21 cellular contexts compared by ENCODE assay signal in genomic region chr3:88810455-88810854, GRCh38.
A peak's percentile ranks its signal among the peaks of the same experiment; 100 is the strongest.
DNase-seq lines count a peak whose midpoint lies in the region; ATAC-seq, FAIRE-seq and TF ChIP-seq lines count a peak whose summit lies in the region.
"Had no signal": no experiment of that assay in that cellular context is flagged by ENCODE, and none has a peak within 500 bp of the region (broad histone marks: within the 10 kb centered on the region; RNA-seq: fewer than 3 reads in every experiment).

No MANE protein-coding gene starts in this region.

- no peak for ATAC-seq in HG02852 (IDR thresholded peaks at IDR 0.05; ENCODE audit: unreplicated experiment)
- ATAC-seq: A549; CD8-positive, alpha-beta T cell; gastroesophageal sphincter; HCT116; sciatic nerve had no signal

- peak overlapping the region; percentile 78 for H3K27ac Mint-ChIP-seq in chondrocyte (ENCODE audit: unreplicated experiment)
- no peak overlapping the region for H3K27ac Mint-ChIP-seq in type B pancreatic cell
- H3K27ac Mint-ChIP-seq: CD8-positive, alpha-beta T cell; T-helper 1 cell treated with Interleukin-12 subunit alpha and Interleukin-12 subunit beta and Interleukin-4 antibody, amounts not matched to agents 30 μg/mL and 1 μg/mL, for 36 hours had no signal

- intact Hi-C loops in cardiac septum (cut with DNase I), result no loop called here

- H3K27me3 ChIP-seq in cardiac muscle cell, result no peaks in the 10 kb centered on the region
- H3K27me3 ChIP-seq: ascending aorta, gastroesophageal sphincter had no signal

- no peak for FAIRE-seq in H54 (lab: Jason Lieb, UNC)
- FAIRE-seq: A549 had no signal

- no peak overlapping the region for H3K4me3 ChIP-seq in cardiac muscle cell
- H3K4me3 ChIP-seq: A549, ascending aorta, gastroesophageal sphincter had no signal

- TF ChIP-seq POLR2A in H54 (IDR thresholded peaks at IDR 0.05; ENCODE audit: low read depth, low read length), result no peak

- no peaks in the 10 kb centered on the region for H3K9me3 ChIP-seq in cardiac muscle cell (ENCODE audit: low read depth)
- H3K9me3 ChIP-seq: A549, ascending aorta, gastroesophageal sphincter had no signal

- peaks cover 60% of the 10 kb centered on the region for H3K4me1 ChIP-seq in cardiac muscle cell (ENCODE audit: low read depth)
- H3K4me1 ChIP-seq: A549, ascending aorta had no signal

- H3K27ac ChIP-seq in cardiac muscle cell, result peak overlapping the region; percentile 90
- H3K27ac ChIP-seq: A549, ascending aorta, gastroesophageal sphincter, RWPE1 had no signal

- H3K4me1 Mint-ChIP-seq in chondrocyte (ENCODE audit: low read depth), result peaks cover 33% of the 10 kb centered on the region
- peaks cover 13% of the 10 kb centered on the region for H3K4me1 Mint-ChIP-seq in type B pancreatic cell (ENCODE audit: unreplicated experiment)
- H3K4me1 Mint-ChIP-seq: neural crest cell had no signal

- no peaks in the 10 kb centered on the region for H3K36me3 Mint-ChIP-seq in chondrocyte (ENCODE audit: low read depth)
- H3K36me3 Mint-ChIP-seq in type B pancreatic cell, result no peaks in the 10 kb centered on the region
- H3K36me3 Mint-ChIP-seq: CD8-positive, alpha-beta T cell; mesothelial cell of epicardium had no signal

- no peak overlapping the region for H3K4me3 Mint-ChIP-seq in chondrocyte (ENCODE audit: unreplicated experiment)
- H3K4me3 Mint-ChIP-seq in type B pancreatic cell, result no peak overlapping the region
- H3K4me3 Mint-ChIP-seq: CD8-positive, alpha-beta T cell; mesothelial cell of epicardium; neural crest cell; T-helper 1 cell treated with Interleukin-12 subunit alpha and Interleukin-12 subunit beta and Interleukin-4 antibody, amounts not matched to agents 30 μg/mL and 1 μg/mL, for 36 hours had no signal

- no peaks in the 10 kb centered on the region for H3K27me3 Mint-ChIP-seq in chondrocyte (ENCODE audit: low read depth)
- no peaks in the 10 kb centered on the region for H3K27me3 Mint-ChIP-seq in type B pancreatic cell

- H3K36me3 ChIP-seq in cardiac muscle cell, result no peaks in the 10 kb centered on the region
- H3K36me3 ChIP-seq: ascending aorta, gastroesophageal sphincter had no signal

- DNase-seq in cardiac muscle cell (ENCODE audit: low read depth in 1 of 2, low spot score in 1 of 2) (peak; percentile 49 to 75), cardiac septum (ENCODE audit: low spot score) (no peak), chondrocyte (ENCODE audit: low spot score) (no peak), inferior parietal cortex (ENCODE audit: extremely low spot score) (peak; percentile 20), H54 (ENCODE audit: insufficient read length, low spot score) (no peak), type B pancreatic cell (ENCODE audit: extremely low spot score, unreplicated experiment) (no peak), NCI-H2081 (lab: John Stamatoyannopoulos, UW) (no peak)
- DNase-seq: activated CD4-positive, CD25-positive, alpha-beta regulatory T cell; CD8-positive, alpha-beta T cell; stimulated activated CD4-positive, alpha-beta T cell treated with anti-CD3 and anti-CD28 coated beads, Interleukin-4, amount 100 ng/mL, for 24 hours; trophoblast cell had no signal

- TF ChIP-seq CTCF in cardiac muscle cell (IDR thresholded peaks at IDR 0.05; ENCODE audit: low read depth, low read length) (no peak), chondrocyte (IDR thresholded peaks at IDR 0.05) (no peak), type B pancreatic cell (conservative IDR thresholded peaks at IDR 0.05) (no peak)

- H3K9me3 Mint-ChIP-seq in chondrocyte (ENCODE audit: low read depth) (no peaks in the 10 kb centered on the region), type B pancreatic cell (no peaks in the 10 kb centered on the region)
- H3K9me3 Mint-ChIP-seq: mesothelial cell of epicardium, neural crest cell had no signal

Comparison
In these comparisons a context has a peak if more than half of its experiments do, and no peak if none do; other contexts are left out.
1. DNase-seq: peak in cardiac muscle cell (2 of 2) and inferior parietal cortex (single experiment); none in cardiac septum (single experiment), chondrocyte (single experiment), H54 (single experiment), type B pancreatic cell (single experiment) and NCI-H2081 (0 of 2).